In the genomic region with DNA sequence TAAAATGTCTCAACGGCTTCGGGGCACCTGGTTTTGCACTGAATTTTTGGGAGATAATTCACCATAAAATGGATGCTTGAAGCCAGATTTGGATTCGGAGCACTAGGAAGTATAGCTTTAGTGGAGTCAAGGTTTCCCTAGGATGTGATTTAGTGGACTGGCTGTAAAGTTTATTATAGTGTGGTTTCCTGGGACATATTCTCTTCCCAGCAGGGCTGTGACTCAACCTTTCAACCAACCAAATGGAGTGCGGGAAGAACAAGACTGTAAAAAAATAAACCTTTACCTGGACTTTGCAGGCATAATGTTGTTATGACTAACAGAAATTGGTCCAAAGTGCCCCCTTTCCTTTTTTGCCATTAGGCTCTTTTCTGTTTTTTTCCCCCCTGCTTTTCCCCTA, we compare ENCODE assay signal across 18 cellular contexts.
"Had no signal": no experiment of that assay in that cellular context is flagged by ENCODE, and none has a peak within 500 bp of the region (broad histone marks: within the 10 kb centered on the region; RNA-seq: fewer than 3 reads in every experiment).

No MANE protein-coding gene starts in this region.

- H3K4me3 Mint-ChIP-seq: activated naive CD4-positive, alpha-beta T cell treated with anti-CD3 and anti-CD28 coated beads for 36 hours; activated T-helper 17 cell treated with anti-CD3 and anti-CD28 coated beads, Interleukin-2, amount 50 U/mL, for 72 hours; central memory CD8-positive, alpha-beta T cell; dendritic cell treated with granulocyte-macrophage colony-stimulating factor and Interleukin-4, amounts not matched to agents 40 ng/mL and 50 ng/mL, for 4 days; natural killer cell; T-helper 17 cell had no signal

- H3K27me3 ChIP-seq: body of pancreas, foreskin keratinocyte, right lobe of liver, upper lobe of right lung had no signal

- H3K27me3 Mint-ChIP-seq: dendritic cell treated with granulocyte-macrophage colony-stimulating factor and Interleukin-4, amounts not matched to agents 40 ng/mL and 50 ng/mL, for 4 days had no signal

- H3K4me1 Mint-ChIP-seq: activated T-helper 17 cell treated with anti-CD3 and anti-CD28 coated beads, Interleukin-2, amount 50 U/mL, for 72 hours; central memory CD8-positive, alpha-beta T cell; natural killer cell had no signal

- H3K4me3 ChIP-seq: body of pancreas, prostate gland, right lobe of liver, upper lobe of right lung had no signal

- DNase-seq: activated CD4-positive, alpha-beta T cell treated with anti-CD3 and anti-CD28 coated beads, Interleukin-2, amount 50 U/mL, for 1 hour; activated naive CD4-positive, alpha-beta T cell treated with anti-CD3 and anti-CD28 coated beads for 36 hours; activated T-cell treated with anti-CD3 and anti-CD28 coated beads for 4 hours; body of pancreas; foreskin keratinocyte; mammary epithelial cell; natural killer cell; occipital lobe; right lobe of liver; stimulated activated CD4-positive, alpha-beta T cell treated with anti-CD3 and anti-CD28 coated beads, Interleukin-2, amount 100 ng/mL, for 48 hours; stimulated activated CD8-positive, alpha-beta memory T cell treated with anti-CD3 and anti-CD28 coated beads, Interleukin-4, amount 100 ng/mL, for 48 hours; stimulated activated naive CD8-positive, alpha-beta T cell treated with anti-CD3 and anti-CD28 coated beads, Interleukin-15, Interleukin-2, amounts not matched to agents 100 U/mL and 50 U/mL, for 24 hours; T-helper 17 cell; upper lobe of right lung had no signal

- H3K36me3 Mint-ChIP-seq: natural killer cell had no signal

- H3K27ac ChIP-seq: body of pancreas, foreskin keratinocyte, prostate gland, right lobe of liver, upper lobe of right lung had no signal

- H3K9me3 ChIP-seq: body of pancreas, prostate gland, right lobe of liver, upper lobe of right lung had no signal

- H3K27ac Mint-ChIP-seq: activated naive CD4-positive, alpha-beta T cell treated with anti-CD3 and anti-CD28 coated beads for 36 hours; activated T-helper 17 cell treated with anti-CD3 and anti-CD28 coated beads, Interleukin-2, amount 50 U/mL, for 72 hours; dendritic cell treated with granulocyte-macrophage colony-stimulating factor and Interleukin-4, amounts not matched to agents 40 ng/mL and 50 ng/mL, for 4 days; natural killer cell; T-helper 17 cell had no signal

- H3K9me3 Mint-ChIP-seq: activated naive CD4-positive, alpha-beta T cell treated with anti-CD3 and anti-CD28 coated beads for 36 hours; activated T-helper 17 cell treated with anti-CD3 and anti-CD28 coated beads, Interleukin-2, amount 50 U/mL, for 72 hours; central memory CD8-positive, alpha-beta T cell; dendritic cell treated with granulocyte-macrophage colony-stimulating factor and Interleukin-4, amounts not matched to agents 40 ng/mL and 50 ng/mL, for 4 days; natural killer cell had no signal

- H3K36me3 ChIP-seq: prostate gland, right lobe of liver, upper lobe of right lung had no signal

- H3K4me1 ChIP-seq: body of pancreas, foreskin keratinocyte, prostate gland, right lobe of liver, upper lobe of right lung had no signal
